In the genomic region with DNA sequence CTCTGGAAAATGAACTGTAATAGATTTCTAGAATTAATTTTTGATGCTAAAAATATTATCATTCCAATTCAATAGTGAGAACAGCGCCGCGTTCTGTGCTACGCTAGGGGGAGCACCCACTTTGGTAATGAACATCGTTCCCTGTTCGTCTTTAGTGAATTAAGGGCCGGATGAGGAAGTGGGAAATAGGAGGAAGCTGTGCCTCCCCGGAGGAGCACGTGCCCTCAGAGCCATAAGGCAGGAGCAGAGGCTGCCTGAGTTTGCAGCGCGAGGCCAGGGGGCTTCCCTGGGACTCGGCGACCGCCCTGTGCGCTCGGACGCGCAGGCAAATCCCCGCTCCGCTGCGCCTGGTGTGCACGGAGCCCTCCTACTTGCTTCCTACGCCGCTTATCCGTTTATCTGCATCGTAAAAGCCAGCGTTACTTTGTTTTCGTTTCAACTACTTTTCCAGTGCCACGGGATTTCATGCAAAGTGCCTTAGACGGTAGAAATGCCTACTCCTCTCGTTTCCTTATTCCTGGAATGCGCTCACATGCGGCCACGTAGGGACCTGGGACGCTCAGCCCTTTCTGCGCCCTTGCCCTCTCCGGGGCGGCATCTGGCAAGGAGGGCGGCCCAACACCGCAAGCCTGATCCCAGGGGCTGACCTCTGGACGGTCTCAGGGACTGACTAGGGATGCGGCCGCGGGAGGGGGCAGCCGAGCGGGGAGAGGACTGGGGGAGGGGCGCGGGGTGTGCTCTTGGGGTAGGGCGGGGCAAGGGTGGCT, we compare ENCODE assay signal across 9 cellular contexts.
DNase-seq lines count a peak whose midpoint lies in the region; ATAC-seq, FAIRE-seq and TF ChIP-seq lines count a peak whose summit lies in the region.
"Had no signal": no experiment of that assay in that cellular context is flagged by ENCODE, and none has a peak within 500 bp of the region (broad histone marks: within the 10 kb centered on the region; RNA-seq: fewer than 3 reads in every experiment).

No MANE protein-coding gene starts in this region.

- H3K4me1 ChIP-seq in breast epithelium = no peaks in the 10 kb centered on the region

- no peaks in the 10 kb centered on the region for H3K36me3 ChIP-seq in breast epithelium

- TF ChIP-seq CTCF in GM12873 (IDR thresholded peaks at IDR 0.05; ENCODE audit: insufficient read depth, low read depth, low read length, missing control alignments) = peak; percentile 40
- TF ChIP-seq CTCF in breast epithelium (IDR thresholded peaks at IDR 0.05) = peak; percentile 25 to 44 (median 28)

- H3K9me3 ChIP-seq in breast epithelium = no peaks in the 10 kb centered on the region

- DNase-seq in RCC 7860 (ENCODE audit: low spot score) (peak; percentile 6), breast epithelium (ENCODE audit: low spot score in 2 of 2) (peak in 1 of 2 donors; percentile 31), iPS-NIHi11 (ENCODE audit: low spot score) (peak; percentile 42), skeletal muscle cell (ENCODE audit: low read depth) (peak; percentile 26)

- FAIRE-seq in RCC 7860 (lab: Jason Lieb, UNC) = no peak
- FAIRE-seq: TTC549 had no signal

- H3K4me3 ChIP-seq in breast epithelium = peak overlapping the region; percentile 13 to 65 (median 44)
- H3K4me3 ChIP-seq in skeletal muscle cell (ENCODE audit: low read depth, low read length) = peak overlapping the region; percentile 37

- peak overlapping the region in 1 of 2 donors; percentile 64 for H3K27ac ChIP-seq in breast epithelium

- TF ChIP-seq POLR2A in breast epithelium (IDR thresholded peaks at IDR 0.05) (no peak), GM18505 (IDR thresholded peaks at IDR 0.05; ENCODE audit: borderline replicate concordance, extremely low read depth, insufficient read depth, insufficient read length) (no peak)

- intact Hi-C loops in breast epithelium (cut with DNase I; ENCODE audit: low total_unique reads) = no loop called here

- ATAC-seq in HG02678 (IDR thresholded peaks at IDR 0.05; ENCODE audit: unreplicated experiment) (no peak), GM19467 (IDR thresholded peaks at IDR 0.05; ENCODE audit: unreplicated experiment) (no peak), GM18505 (IDR thresholded peaks at IDR 0.05; ENCODE audit: unreplicated experiment) (no peak)

- H3K27me3 ChIP-seq in breast epithelium = no peaks in the 10 kb centered on the region
